ENCODE assay signal across 14 cellular contexts in genomic region chr10:111281516-111281915, GRCh38.
DNase-seq lines count a peak whose midpoint lies in the region; ATAC-seq and TF ChIP-seq lines count a peak whose summit lies in the region.
"Had no signal": no experiment of that assay in that cellular context is flagged by ENCODE, and none has a peak within 500 bp of the region (broad histone marks: within the 10 kb centered on the region; RNA-seq: fewer than 3 reads in every experiment).

No MANE protein-coding gene starts in this region.

- DNase-seq in AG10803 (ENCODE audit: low read depth) (peak; percentile 31), HuH-7 (ENCODE audit: low spot score) (peak; percentile 21), cerebellar cortex (ENCODE audit: low spot score) (peak; percentile 19), middle frontal gyrus (ENCODE audit: extremely low spot score, low spot score) (peak; percentile 22), germinal center (ENCODE audit: low spot score) (no peak), GM20000 (ENCODE audit: low spot score) (no peak)
- no peak for DNase-seq in activated naive CD4-positive, alpha-beta T cell treated with anti-CD3 and anti-CD28 coated beads, Interleukin-2, amount 50 U/mL, for 16 hours
- DNase-seq: activated CD8-positive, alpha-beta memory T cell treated with anti-CD3 and anti-CD28 coated beads, Interleukin-2, amount 50 U/mL, for 4 hours; GDM1; hypothalamus; NCI-H1436 treated with DMSO at 0.1 percent for 48 hours; psoas muscle had no signal

- TF ChIP-seq CTCF in AG10803 (conservative IDR thresholded peaks at IDR 0.05; ENCODE audit: low read length) (peak; percentile 64), GM20000 (IDR thresholded peaks at IDR 0.05; ENCODE audit: extremely low read depth, missing control alignments) (no peak)

- no peak for ATAC-seq in HG02642 (IDR thresholded peaks at IDR 0.05; ENCODE audit: poor library complexity, unreplicated experiment)
- ATAC-seq: psoas muscle had no signal

- H3K4me3 ChIP-seq in AG10803 (ENCODE audit: low read length) = no peak overlapping the region
- H3K4me3 ChIP-seq: psoas muscle, SJSA1 had no signal

Comparison
In these comparisons a context has a peak if more than half of its experiments do, and no peak if none do; other contexts are left out.
1. DNase-seq: peak in AG10803 (single experiment), HuH-7 (single experiment), cerebellar cortex (single experiment) and middle frontal gyrus (single experiment); none in germinal center (single experiment), activated naive CD4-positive, alpha-beta T cell treated with anti-CD3 and anti-CD28 coated beads, Interleukin-2, amount 50 U/mL, for 16 hours (single experiment) and GM20000 (single experiment).